ENCODE assay signal across 23 cellular contexts in genomic region chr17:48615963-48616718, GRCh38. TPM values are rescaled to one million over a fixed set of nuclear protein-coding genes. Genes with fewer than 3 reads are reported as not detected.
DNase-seq lines count a peak whose midpoint lies in the region; ATAC-seq and TF ChIP-seq lines count a peak whose summit lies in the region.
"Had no signal": no experiment of that assay in that cellular context is flagged by ENCODE, and none has a peak within 500 bp of the region (broad histone marks: within the 10 kb centered on the region; RNA-seq: fewer than 3 reads in every experiment).

No MANE protein-coding gene starts in this region.

- H3K27me3 Mint-ChIP-seq in natural killer cell treated with Interleukin-12 subunit alpha and Interleukin-12 subunit beta and Interleukin-15 and Interleukin-18, amount 100 ng/mL, for 72 hours = peaks cover 56 to 74% of the 10 kb centered on the region in 2 donors
- H3K27me3 Mint-ChIP-seq in natural killer cell (ENCODE audit: low read depth in 2 of 2) = peaks cover 70 to 73% of the 10 kb centered on the region in 2 donors

- no peaks in the 10 kb centered on the region for H3K9me3 ChIP-seq in ascending aorta
- H3K9me3 ChIP-seq: thyroid gland had no signal

- no peaks in the 10 kb centered on the region for H3K9me3 Mint-ChIP-seq in natural killer cell treated with Interleukin-12 subunit alpha and Interleukin-12 subunit beta and Interleukin-15 and Interleukin-18, amount 100 ng/mL, for 72 hours
- H3K9me3 Mint-ChIP-seq in natural killer cell = no peaks in the 10 kb centered on the region

- no peak for TF ChIP-seq CTCF in natural killer cell (IDR thresholded peaks at IDR 0.05)
- TF ChIP-seq CTCF in ascending aorta (IDR thresholded peaks at IDR 0.05) = no peak

- no peak overlapping the region for H3K27ac ChIP-seq in ascending aorta
- H3K27ac ChIP-seq: GM23248, thyroid gland had no signal

- H3K4me1 ChIP-seq in ascending aorta = peaks cover 9 to 21% of the 10 kb centered on the region in 2 donors

- H3K36me3 ChIP-seq in ascending aorta = no peaks in the 10 kb centered on the region
- H3K36me3 ChIP-seq: thyroid gland had no signal

- ATAC-seq in natural killer cell treated with Interleukin-12 subunit alpha and Interleukin-12 subunit beta and Interleukin-15 and Interleukin-18, amount 100 ng/mL, for 72 hours = no peak
- ATAC-seq in natural killer cell (no peak), HG02885 (IDR thresholded peaks at IDR 0.05; ENCODE audit: poor library complexity, unreplicated experiment) (no peak)

- DNase-seq in natural killer cell treated with Interleukin-12 subunit alpha and Interleukin-12 subunit beta and Interleukin-15 and Interleukin-18, amount 100 ng/mL, for 72 hours (ENCODE audit: low spot score) = no peak
- DNase-seq in natural killer cell = no peak
- peak; percentile 23 for DNase-seq in SW480 (ENCODE audit: low spot score)
- peak; percentile 15 for DNase-seq in kidney tubule cell (ENCODE audit: low spot score)
- no peak for DNase-seq in ascending aorta (ENCODE audit: low spot score in 2 of 2)
- no peak for DNase-seq in superior temporal gyrus (ENCODE audit: extremely low spot score)
- DNase-seq in NCI-H345 (lab: John Stamatoyannopoulos, UW) = no peak
- DNase-seq: activated CD8-positive, alpha-beta memory T cell treated with anti-CD3 and anti-CD28 coated beads, Interleukin-2, amount 50 U/mL, for 4 hours; activated effector memory CD4-positive, alpha-beta T cell treated with anti-CD3 and anti-CD28 coated beads, Interleukin-2, amount 50 U/mL, for 16 hours; amniotic stem cell; CD4-positive, alpha-beta memory T cell; central memory CD4-positive, alpha-beta T cell; effector CD4-positive, alpha-beta T cell; GF-D8; GM23248; NCI-H1105; NCI-H2081 treated with DMSO at 0.1 percent for 48 hours; NK-92 treated with Interleukin-12 subunit alpha and Interleukin-12 subunit beta, amount 100 ng/mL, for 24 hours; posterior cingulate gyrus; stimulated activated naive CD4-positive, alpha-beta T cell; thyroid gland had no signal

- H3K4me3 Mint-ChIP-seq in natural killer cell treated with Interleukin-12 subunit alpha and Interleukin-12 subunit beta and Interleukin-15 and Interleukin-18, amount 100 ng/mL, for 72 hours = peak overlapping the region; percentile 23
- no peak overlapping the region for H3K4me3 Mint-ChIP-seq in natural killer cell

- no peak overlapping the region for H3K4me3 ChIP-seq in ascending aorta
- H3K4me3 ChIP-seq: GM23248, thyroid gland had no signal

- H3K27me3 ChIP-seq in ascending aorta = peaks cover 27% of the 10 kb centered on the region

- peaks cover 45 to 57% of the 10 kb centered on the region in 2 donors for H3K4me1 Mint-ChIP-seq in natural killer cell treated with Interleukin-12 subunit alpha and Interleukin-12 subunit beta and Interleukin-15 and Interleukin-18, amount 100 ng/mL, for 72 hours (ENCODE audit: low read depth in 2 of 2)
- peaks cover 50 to 63% of the 10 kb centered on the region in 2 donors for H3K4me1 Mint-ChIP-seq in natural killer cell

- H3K36me3 Mint-ChIP-seq in natural killer cell treated with Interleukin-12 subunit alpha and Interleukin-12 subunit beta and Interleukin-15 and Interleukin-18, amount 100 ng/mL, for 72 hours = no peaks in the 10 kb centered on the region
- H3K36me3 Mint-ChIP-seq in natural killer cell = peaks cover 7% of the 10 kb centered on the region
- H3K36me3 Mint-ChIP-seq: CD4-positive, alpha-beta memory T cell had no signal

- intact Hi-C loops in natural killer cell (cut with micrococcal nuclease) (loop anchor here (5.0 to 10.0 kb wide), 2 partner anchors 139 to 464 kb away; no protein-coding TSS in a partner anchor), ascending aorta (cut with DNase I) (no loop called here)

- peak overlapping the region in 1 of 2 donors; percentile 29 for H3K27ac Mint-ChIP-seq in natural killer cell treated with Interleukin-12 subunit alpha and Interleukin-12 subunit beta and Interleukin-15 and Interleukin-18, amount 100 ng/mL, for 72 hours
- peak overlapping the region in 1 of 2 donors; percentile 43 for H3K27ac Mint-ChIP-seq in natural killer cell

RNA-seq across cellular contexts. Expression of gene HOXB8, which starts 1.0 kb away (rescaled TPM):
- not detected for total RNA-seq in natural killer cell treated with Interleukin-12 subunit alpha and Interleukin-12 subunit beta and Interleukin-15 and Interleukin-18, amount 100 ng/mL, for 72 hours
- total RNA-seq in natural killer cell (not detected), ascending aorta (not detected)
- total RNA-seq: CD4-positive, alpha-beta memory T cell; frontal cortex; GM23248 had no signal

RNA-seq across cellular contexts. Expression of gene HOXB7, which starts 5.3 kb away (rescaled TPM):
- total RNA-seq in natural killer cell treated with Interleukin-12 subunit alpha and Interleukin-12 subunit beta and Interleukin-15 and Interleukin-18, amount 100 ng/mL, for 72 hours = 1 to 10 TPM; 1.1 to 2.7 TPM
- total RNA-seq in natural killer cell (1 to 10 TPM in 1 of 3 donors, under 1 TPM in 2; 0.45 to 1.4 (median 0.97) TPM), ascending aorta (15.0 TPM)
- total RNA-seq: frontal cortex had no signal

RNA-seq across cellular contexts. Expression of gene HOXB9, which starts 10.0 kb away (rescaled TPM):
- 1 to 10 TPM in 1 of 2 donors, under 1 TPM in 1; 0.78 to 2.7 TPM for total RNA-seq in natural killer cell treated with Interleukin-12 subunit alpha and Interleukin-12 subunit beta and Interleukin-15 and Interleukin-18, amount 100 ng/mL, for 72 hours
- 1 to 10 TPM in 1 of 3 donors, under 1 TPM in 2; 0.12 to 1.0 (median 0.18) TPM for total RNA-seq in natural killer cell
- total RNA-seq in ascending aorta = not detected
- total RNA-seq: CD4-positive, alpha-beta memory T cell; frontal cortex; GM23248; thyroid gland had no signal

RNA-seq across cellular contexts. Expression of gene HOXB6, which starts 11.4 kb away (rescaled TPM):
- 1 to 10 TPM; 1.9 to 2.2 TPM for total RNA-seq in natural killer cell treated with Interleukin-12 subunit alpha and Interleukin-12 subunit beta and Interleukin-15 and Interleukin-18, amount 100 ng/mL, for 72 hours
- total RNA-seq in natural killer cell = not detected
- 5.1 TPM for total RNA-seq in ascending aorta
- total RNA-seq: frontal cortex had no signal

RNA-seq across cellular contexts. Expression of gene HOXB5, which starts 22.6 kb away (rescaled TPM):
- total RNA-seq in natural killer cell treated with Interleukin-12 subunit alpha and Interleukin-12 subunit beta and Interleukin-15 and Interleukin-18, amount 100 ng/mL, for 72 hours = under 1 TPM in 1 of 2 donors, not detected in 1; 0.70 TPM
- total RNA-seq in natural killer cell (not detected), ascending aorta (0.53 TPM)
- total RNA-seq: CD4-positive, alpha-beta memory T cell; frontal cortex had no signal

Comparison
In these comparisons a context has a peak if more than half of its experiments do, and no peak if none do; other contexts are left out.
1. DNase-seq: peak in SW480 (single experiment) and kidney tubule cell (single experiment); none in natural killer cell treated with Interleukin-12 subunit alpha and Interleukin-12 subunit beta and Interleukin-15 and Interleukin-18, amount 100 ng/mL, for 72 hours (single experiment), natural killer cell (single experiment), ascending aorta (0 of 2), superior temporal gyrus (single experiment) and NCI-H345 (single experiment).